In genomic region chr1:54243022-54243421, GRCh38 we compare ENCODE assay signal across 26 cellular contexts. TPM values are rescaled to one million over a fixed set of nuclear protein-coding genes. Genes with fewer than 3 reads are reported as not detected.
A peak's percentile ranks its signal among the peaks of the same experiment; 100 is the strongest.
DNase-seq lines count a peak whose midpoint lies in the region; ATAC-seq and TF ChIP-seq lines count a peak whose summit lies in the region.
"Had no signal": no experiment of that assay in that cellular context is flagged by ENCODE, and none has a peak within 500 bp of the region (broad histone marks: within the 10 kb centered on the region; RNA-seq: fewer than 3 reads in every experiment).

No MANE protein-coding gene starts in this region.

- no peaks in the 10 kb centered on the region for H3K4me1 Mint-ChIP-seq in CD8-positive, alpha-beta T cell (ENCODE audit: low read depth)
- H3K4me1 Mint-ChIP-seq in H9, result no peaks in the 10 kb centered on the region
- peaks cover 7% of the 10 kb centered on the region for H3K4me1 Mint-ChIP-seq in endothelial cell (ENCODE audit: unreplicated experiment)
- peaks cover 18% of the 10 kb centered on the region for H3K4me1 Mint-ChIP-seq in nephron progenitor cell
- H3K4me1 Mint-ChIP-seq: B cell had no signal

- no peaks in the 10 kb centered on the region for H3K79me2 ChIP-seq in H9 (ENCODE audit: insufficient read depth, low read length)

- no peak overlapping the region for H2BK5ac ChIP-seq in H9 (ENCODE audit: insufficient read length, low read length)

- no peak overlapping the region for H3K56ac ChIP-seq in H9 (ENCODE audit: insufficient read length, low read depth, low read length)

- CTCF ChIA-PET in CD8-positive, alpha-beta T cell (lab: Charles Lee), result no interaction called here

- no peaks in the 10 kb centered on the region for H3K79me1 ChIP-seq in H9 (ENCODE audit: insufficient read depth, low read depth, low read length, poor library complexity, severe bottlenecking)

- ATAC-seq in CD8-positive, alpha-beta T cell, result no peak
- ATAC-seq in HG03175 (IDR thresholded peaks at IDR 0.05; ENCODE audit: unreplicated experiment), result no peak
- ATAC-seq: GM12878, HCT116 had no signal

- no peak overlapping the region for H3K4me2 ChIP-seq in H9 (ENCODE audit: insufficient read depth, insufficient read length, low read length)

- H3K27me3 ChIP-seq in CD8-positive, alpha-beta T cell (ENCODE audit: insufficient read depth, low read length), result no peaks in the 10 kb centered on the region
- no peaks in the 10 kb centered on the region for H3K27me3 ChIP-seq in H9 (ENCODE audit: insufficient read depth, low read length)
- H3K27me3 ChIP-seq: SJCRH30 had no signal

- no peak overlapping the region for H2BK15ac ChIP-seq in H9 (ENCODE audit: low read depth, low read length)

- no peak overlapping the region for H2AK5ac ChIP-seq in H9 (ENCODE audit: insufficient read length, low read length)

- H2AFZ ChIP-seq in H9 (ENCODE audit: low read length), result no peak overlapping the region

- H3K4ac ChIP-seq in H9 (ENCODE audit: low read depth, low read length), result no peak overlapping the region

- H3K23ac ChIP-seq in H9 (ENCODE audit: insufficient read length, low read depth, low read length), result no peak overlapping the region

- H3K27ac ChIP-seq in CD8-positive, alpha-beta T cell (ENCODE audit: low read depth, low read length), result no peak overlapping the region
- no peak overlapping the region for H3K27ac ChIP-seq in H9 (ENCODE audit: insufficient read length, low read depth, low read length)
- H3K27ac ChIP-seq: C4-2B, SJCRH30 had no signal

- H3K23me2 ChIP-seq in H9 (ENCODE audit: insufficient read length, low read depth, low read length, poor library complexity, severe bottlenecking), result no peaks in the 10 kb centered on the region

- no peak overlapping the region for H4K5ac ChIP-seq in H9 (ENCODE audit: insufficient read length, low read depth, low read length)

- no peaks in the 10 kb centered on the region for H3K9me3 Mint-ChIP-seq in CD8-positive, alpha-beta T cell
- H3K9me3 Mint-ChIP-seq in H9 (no peaks in the 10 kb centered on the region), endothelial cell (ENCODE audit: unreplicated experiment) (no peaks in the 10 kb centered on the region), nephron progenitor cell (no peaks in the 10 kb centered on the region)
- H3K9me3 Mint-ChIP-seq: CD8-positive, alpha-beta memory T cell had no signal

- no peaks in the 10 kb centered on the region for H3K4me1 ChIP-seq in CD8-positive, alpha-beta T cell (ENCODE audit: insufficient read depth, low read length)
- H3K4me1 ChIP-seq in H9 (ENCODE audit: insufficient read depth, low read length), result no peaks in the 10 kb centered on the region

- H3T11ph ChIP-seq in H9 (ENCODE audit: low read length), result no peak overlapping the region

- no CpG with 5 or more reads among the region's 13 CpGs for WGBS in H9 (ENCODE audit: extremely low coverage, insufficient read length, low lambda C conversion rate)

- H4K20me1 ChIP-seq in H9 (ENCODE audit: control insufficient read depth, insufficient read depth, insufficient read length), result no peaks in the 10 kb centered on the region

- H2BK120ac ChIP-seq in H9 (ENCODE audit: low read depth, low read length, poor library complexity, severe bottlenecking), result no peak overlapping the region

- no peak overlapping the region for H2BK12ac ChIP-seq in H9 (ENCODE audit: insufficient read length, low read depth, low read length)

- no peak overlapping the region for H3K9ac ChIP-seq in H9 (ENCODE audit: extremely low read depth, insufficient read length, low read length)

- H3K36me3 Mint-ChIP-seq in CD8-positive, alpha-beta T cell, result peaks cover 63% of the 10 kb centered on the region
- H3K36me3 Mint-ChIP-seq in H9 (ENCODE audit: insufficient read depth in 1 of 3, low read depth in 3 of 3) (peaks cover 28 to 59% (median 48%) of the 10 kb centered on the region in 3 experiments), endothelial cell (ENCODE audit: low read depth, unreplicated experiment) (peaks cover 19% of the 10 kb centered on the region), nephron progenitor cell (ENCODE audit: low read depth) (peaks cover 52% of the 10 kb centered on the region)

- no peak overlapping the region for H3K4me3 Mint-ChIP-seq in CD8-positive, alpha-beta T cell
- H3K4me3 Mint-ChIP-seq in H9, result no peak overlapping the region; a peak in 1 of 5 replicates
- H3K4me3 Mint-ChIP-seq in endothelial cell (ENCODE audit: unreplicated experiment), result peak overlapping the region; percentile 38
- H3K4me3 Mint-ChIP-seq in nephron progenitor cell, result no peak overlapping the region
- H3K4me3 Mint-ChIP-seq: B cell; CD8-positive, alpha-beta memory T cell had no signal

- H3K4me3 ChIP-seq in CD8-positive, alpha-beta T cell (ENCODE audit: low read depth, low read length), result no peak overlapping the region
- H3K4me3 ChIP-seq: GM12878, SJCRH30 had no signal

- no peak overlapping the region for H4K91ac ChIP-seq in H9 (ENCODE audit: insufficient read length, low read depth, low read length)

- no peaks in the 10 kb centered on the region for H3K27me3 Mint-ChIP-seq in CD8-positive, alpha-beta T cell (ENCODE audit: low read depth)
- no peaks in the 10 kb centered on the region for H3K27me3 Mint-ChIP-seq in H9 (ENCODE audit: low read depth)
- peaks cover 16% of the 10 kb centered on the region for H3K27me3 Mint-ChIP-seq in endothelial cell (ENCODE audit: unreplicated experiment)
- peaks cover 3% of the 10 kb centered on the region for H3K27me3 Mint-ChIP-seq in nephron progenitor cell (ENCODE audit: low read depth, poor library complexity)
- H3K27me3 Mint-ChIP-seq: B cell; CD8-positive, alpha-beta memory T cell had no signal

- H3K18ac ChIP-seq in H9 (ENCODE audit: insufficient read length, low read depth, low read length), result no peak overlapping the region

- POLR2A ChIA-PET in CD8-positive, alpha-beta T cell (lab: Charles Lee), result no interaction called here

- H3K9me3 ChIP-seq in CD8-positive, alpha-beta T cell (ENCODE audit: low read length), result no peaks in the 10 kb centered on the region
- no peaks in the 10 kb centered on the region for H3K9me3 ChIP-seq in H9 (ENCODE audit: control insufficient read depth, low read depth, low read length)
- H3K9me3 ChIP-seq: SJCRH30 had no signal

- H3K14ac ChIP-seq in H9 (ENCODE audit: insufficient read depth, low read length), result no peak overlapping the region

- intact Hi-C loops in CD8-positive, alpha-beta T cell (cut with DNase I, micrococcal nuclease), result no loop called here

- DNase-seq in CD8-positive, alpha-beta T cell, result no peak
- DNase-seq in H9 (no peak), endothelial cell (ENCODE audit: low spot score) (no peak), nephron progenitor cell (no peak), globus pallidus (ENCODE audit: low spot score) (no peak), SIG-M5 (lab: John Stamatoyannopoulos, UW) (no peak), H4 (ENCODE audit: low spot score) (no peak)
- DNase-seq: CD8-positive, alpha-beta memory T cell; DMS 273 treated with DMSO at 0.1 percent for 48 hours; DMS79; EL; GDM1; GOT3; Karpas-422; NCI-H1092; NCI-H1436 treated with DMSO at 0.1 percent for 48 hours; NCI-H187 treated with DMSO at 0.1 percent for 48 hours; NCI-H2107; NCI-H524; NCI-H774; SJCRH30 had no signal

- H3K27ac Mint-ChIP-seq in CD8-positive, alpha-beta T cell, result peak overlapping the region; percentile 17
- H3K27ac Mint-ChIP-seq in H9, result peak overlapping the region in 2 of 3 experiments; percentile 78 to 91; a peak in 4 of 7 replicates
- no peak overlapping the region for H3K27ac Mint-ChIP-seq in endothelial cell (ENCODE audit: unreplicated experiment)
- peak overlapping the region; percentile 62 for H3K27ac Mint-ChIP-seq in nephron progenitor cell
- H3K27ac Mint-ChIP-seq: B cell had no signal

- no peak for TF ChIP-seq CTCF in CD8-positive, alpha-beta T cell (IDR thresholded peaks at IDR 0.05)
- TF ChIP-seq CTCF in H9 (conservative IDR thresholded peaks at IDR 0.05) (no peak), endothelial cell (IDR thresholded peaks at IDR 0.05; ENCODE audit: unreplicated experiment) (no peak), nephron progenitor cell (IDR thresholded peaks at IDR 0.05) (no peak)

- no peak overlapping the region for H2BK20ac ChIP-seq in H9 (ENCODE audit: low read depth, low read length, poor library complexity, severe bottlenecking)

- H4K8ac ChIP-seq in H9 (replicated peaks; ENCODE audit: insufficient read length, low read depth, low read length), result no peak overlapping the region

- peaks cover 20% of the 10 kb centered on the region for H3K36me3 ChIP-seq in CD8-positive, alpha-beta T cell (ENCODE audit: insufficient read depth, low read length)

RNA-seq across cellular contexts. Expression of gene MRPL37, which starts 43.1 kb away (rescaled TPM):
- total RNA-seq in CD8-positive, alpha-beta T cell, result 10 to 100 TPM; 27.4 to 29.8 TPM
- 123 and 125 TPM in 2 replicates for total RNA-seq in H9 (2021)
- total RNA-seq in endothelial cell (ENCODE audit: unreplicated experiment), result 63.1 TPM
- 156 and 204 TPM in 2 replicates for total RNA-seq in H4 (2014; rRNA removed; shearing (Covaris generic))

RNA-seq across cellular contexts. Expression of gene CYB5RL, which starts 43.2 kb away (rescaled TPM):
- 1 to 10 TPM; 2.1 to 3.0 TPM for total RNA-seq in CD8-positive, alpha-beta T cell
- total RNA-seq in H9 (2021), result 12.3 and 12.6 TPM in 2 replicates
- 6.7 TPM for total RNA-seq in endothelial cell (ENCODE audit: unreplicated experiment)
- 5.5 and 6.7 TPM in 2 replicates for total RNA-seq in H4 (2014; rRNA removed; shearing (Covaris generic))
